2 cellular contexts compared by ENCODE assay signal in genomic region chr22:31402350-31402749, GRCh38.
TF ChIP-seq lines count a peak whose summit lies in the region.

No MANE protein-coding gene starts in this region.

TF ChIP-seq in HEK293, 187 proteins besides CTCF, POLR2A, EP300 and RAD21:
- TF ChIP-seq ZNF121 (tag by site-specific recombination; IDR thresholded peaks at IDR 0.05) (peak; percentile 87), ZNF362 (tag by site-specific recombination; IDR thresholded peaks at IDR 0.05) (0 out of 2 replicates have a peak, but pooled peaks have one; percentile 11)
TF ChIP-seq in HEK293: peak in this region for 2; not testable (repeated sequence) for 185.

TF ChIP-seq in K562, 482 proteins besides CTCF, POLR2A, EP300 and RAD21:
- peak; percentile 70 for TF ChIP-seq ZNF121 (CRISPR knock-in tag; conservative IDR thresholded peaks at IDR 0.05)
